17 cellular contexts compared by ENCODE assay signal in the genomic region with DNA sequence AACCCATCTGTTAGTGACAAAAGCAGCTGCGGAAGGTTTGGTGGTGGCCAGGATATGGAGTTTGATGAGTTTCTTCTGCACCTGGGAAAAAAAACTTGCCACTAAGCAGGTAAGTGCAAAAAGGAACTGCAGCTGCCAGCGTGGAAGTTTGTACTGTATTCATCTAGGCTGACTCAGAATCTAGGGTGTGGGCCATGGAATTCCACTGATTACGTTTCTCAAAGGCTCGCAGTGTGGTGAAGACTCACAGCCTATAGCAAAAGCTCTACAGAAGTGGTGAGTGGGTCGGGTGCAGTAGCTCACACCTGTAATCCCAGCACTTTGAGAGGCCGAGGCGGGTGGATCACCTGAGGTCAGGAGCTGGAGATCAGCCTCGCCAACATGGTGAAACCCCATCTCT.
DNase-seq lines count a peak whose midpoint lies in the region; FAIRE-seq and TF ChIP-seq lines count a peak whose summit lies in the region.
"Had no signal": no experiment of that assay in that cellular context is flagged by ENCODE, and none has a peak within 500 bp of the region (broad histone marks: within the 10 kb centered on the region; RNA-seq: fewer than 3 reads in every experiment).

No MANE protein-coding gene starts in this region.

- H3K4ac ChIP-seq in trophoblast cell (ENCODE audit: low read depth, low read length): no peak overlapping the region

- H3K79me2 ChIP-seq in trophoblast cell (ENCODE audit: control insufficient read depth, insufficient read depth, low read length, poor library complexity): no peaks in the 10 kb centered on the region

- H3K4me2 ChIP-seq in trophoblast cell (ENCODE audit: low read length): no peak overlapping the region

- FAIRE-seq in D721Med (lab: Jason Lieb, UNC): no peak
- FAIRE-seq: A204.1, GM12892, GM19239, H54 had no signal

- H3K9me3 ChIP-seq in trophoblast cell (ENCODE audit: insufficient read depth, low read depth, low read length): no peaks in the 10 kb centered on the region

- H4K12ac ChIP-seq in trophoblast cell (ENCODE audit: low read depth, low read length): no peak overlapping the region

- intact Hi-C loops in posterior cingulate gyrus (cut with DNase I): no loop called here

- H3K79me1 ChIP-seq in trophoblast cell (ENCODE audit: low read length): no peaks in the 10 kb centered on the region

- no peaks in the 10 kb centered on the region for H3K27me3 ChIP-seq in trophoblast cell (ENCODE audit: insufficient read depth, low read length)

- DNase-seq in RPMI8226 (peak; percentile 28), epithelial cell of esophagus (ENCODE audit: low read depth) (peak; percentile 58), trophoblast cell (peak; percentile 8 to 49), D721Med (ENCODE audit: insufficient read length, low spot score) (no peak), DMS79 treated with DMSO at 0.1 percent for 48 hours (lab: John Stamatoyannopoulos, UW) (no peak), posterior cingulate gyrus (no peak), G401 (ENCODE audit: low spot score) (no peak)
- DNase-seq: C1 segment of cervical spinal cord; Calu3; CD4-positive, alpha-beta T cell; DMS79; EL; GDM1 had no signal

- H3K18ac ChIP-seq in trophoblast cell (ENCODE audit: low read length): no peak overlapping the region

- no peak overlapping the region for H4K91ac ChIP-seq in trophoblast cell (ENCODE audit: low read depth, low read length)

- H2AFZ ChIP-seq in trophoblast cell (ENCODE audit: insufficient read depth, low read length, poor library complexity): no peak overlapping the region

- H2BK120ac ChIP-seq in trophoblast cell (ENCODE audit: insufficient read depth, low read length, poor library complexity): no peak overlapping the region

- no peaks in the 10 kb centered on the region for H3K4me1 ChIP-seq in trophoblast cell (ENCODE audit: control insufficient read depth in 1 of 2, insufficient read depth in 2 of 2, low read length in 2 of 2)

- H4K8ac ChIP-seq in trophoblast cell (ENCODE audit: low read depth, low read length): no peak overlapping the region

- no peak overlapping the region for H2AK5ac ChIP-seq in trophoblast cell (ENCODE audit: low read length)

- no peak overlapping the region for H3K9ac ChIP-seq in trophoblast cell (ENCODE audit: low read length)

- in situ Hi-C loops in G401 (cut with HindIII; ENCODE audit: low sequenced_read_pairs): no loop called here

- no peak overlapping the region for H2BK5ac ChIP-seq in trophoblast cell (ENCODE audit: low read depth, low read length, poor library complexity)

- H3K27ac ChIP-seq in trophoblast cell (ENCODE audit: low read depth, low read length): no peak overlapping the region

- H3K14ac ChIP-seq in trophoblast cell (ENCODE audit: low read length): no peak overlapping the region

- no peaks in the 10 kb centered on the region for H3K36me3 ChIP-seq in trophoblast cell (ENCODE audit: control insufficient read depth in 1 of 2, insufficient read depth in 2 of 2, low read length in 2 of 2)

- H3K4me3 ChIP-seq in epithelial cell of esophagus (ENCODE audit: low read length) (no peak overlapping the region), trophoblast cell (ENCODE audit: low read depth, low read length) (no peak overlapping the region)

- no CpG with 5 or more reads among the region's 8 CpGs for WGBS in trophoblast cell (ENCODE audit: extremely low coverage, insufficient coverage, insufficient read length)

- H2BK12ac ChIP-seq in trophoblast cell (ENCODE audit: low read length): no peak overlapping the region

- H3K23ac ChIP-seq in trophoblast cell (ENCODE audit: low read length): no peak overlapping the region

- TF ChIP-seq CTCF in epithelial cell of esophagus (IDR thresholded peaks at IDR 0.05; ENCODE audit: insufficient read depth, low read depth, low read length, missing control alignments): no peak
- no peak for TF ChIP-seq CTCF in D721Med (IDR thresholded peaks at IDR 0.05; ENCODE audit: insufficient read depth, missing control alignments)

Comparison
In these comparisons a context has a peak if more than half of its experiments do, and no peak if none do; other contexts are left out.
1. DNase-seq: peak in RPMI8226 (single experiment), epithelial cell of esophagus (single experiment) and trophoblast cell (2 of 2); none in D721Med (single experiment), DMS79 treated with DMSO at 0.1 percent for 48 hours (single experiment), posterior cingulate gyrus (0 of 10) and G401 (single experiment).